13 cellular contexts compared by ENCODE assay signal in genomic region chr13:114324334-114324733, GRCh38. TPM values are rescaled to one million over a fixed set of nuclear protein-coding genes. Genes with fewer than 3 reads are reported as not detected.
A peak's percentile ranks its signal among the peaks of the same experiment; 100 is the strongest.
DNase-seq lines count a peak whose midpoint lies in the region; ATAC-seq lines count a peak whose summit lies in the region.
"Had no signal": no experiment of that assay in that cellular context is flagged by ENCODE, and none has a peak within 500 bp of the region (broad histone marks: within the 10 kb centered on the region; RNA-seq: fewer than 3 reads in every experiment).

No MANE protein-coding gene starts in this region.

- CTCF ChIA-PET in activated CD4-positive, alpha-beta T cell treated with anti-CD3 and anti-CD28 coated beads for 36 hours (lab: Charles Lee), result interaction anchor here (0.8 to 2.1 kb wide), 2 partner anchors 11 to 28 kb away, joined by 3 to 5 read pairs; no protein-coding TSS in a partner anchor
- CTCF ChIA-PET in activated naive CD4-positive, alpha-beta T cell treated with anti-CD3 and anti-CD28 coated beads for 36 hours (lab: Charles Lee), result no interaction called here
- CTCF ChIA-PET in activated naive CD4-positive, alpha-beta T cell treated with anti-CD3 and anti-CD28 coated beads, Interleukin-2, amount 10 ng/mL, durations not matched to agents 7 days and 5 days (lab: Charles Lee), result no interaction called here

- H3K27me3 Mint-ChIP-seq in activated CD4-positive, alpha-beta T cell treated with anti-CD3 and anti-CD28 coated beads for 36 hours, result no peaks in the 10 kb centered on the region
- no peaks in the 10 kb centered on the region for H3K27me3 Mint-ChIP-seq in activated naive CD4-positive, alpha-beta T cell treated with anti-CD3 and anti-CD28 coated beads for 36 hours (ENCODE audit: low read depth)
- no peaks in the 10 kb centered on the region for H3K27me3 Mint-ChIP-seq in activated naive CD4-positive, alpha-beta T cell treated with anti-CD3 and anti-CD28 coated beads, Interleukin-2, amount 10 ng/mL, durations not matched to agents 7 days and 5 days
- H3K27me3 Mint-ChIP-seq in activated T-helper 1 cell treated with anti-CD3 and anti-CD28 coated beads, Interleukin-12 subunit alpha, Interleukin-12 subunit beta, Interleukin-2, Interleukin-4 antibody, amounts not matched to agents 30 ng/mL and 10 ng/mL and 1 ng/mL, durations not matched to agents 14 hours and 24 hours and 36 hours (ENCODE audit: insufficient read depth), result no peaks in the 10 kb centered on the region
- H3K27me3 Mint-ChIP-seq in naive thymus-derived CD8-positive, alpha-beta T cell, result no peaks in the 10 kb centered on the region

- peak overlapping the region; percentile 85 for H3K27ac Mint-ChIP-seq in activated CD4-positive, alpha-beta T cell treated with anti-CD3 and anti-CD28 coated beads for 36 hours
- peak overlapping the region; percentile 48 for H3K27ac Mint-ChIP-seq in activated naive CD4-positive, alpha-beta T cell treated with anti-CD3 and anti-CD28 coated beads for 36 hours
- H3K27ac Mint-ChIP-seq in activated naive CD4-positive, alpha-beta T cell treated with anti-CD3 and anti-CD28 coated beads, Interleukin-2, amount 10 ng/mL, durations not matched to agents 7 days and 5 days, result no peak overlapping the region
- peak overlapping the region; percentile 35 for H3K27ac Mint-ChIP-seq in activated T-helper 1 cell treated with anti-CD3 and anti-CD28 coated beads, Interleukin-12 subunit alpha, Interleukin-12 subunit beta, Interleukin-2, Interleukin-4 antibody, amounts not matched to agents 30 ng/mL and 10 ng/mL and 1 ng/mL, durations not matched to agents 14 hours and 24 hours and 36 hours
- peak overlapping the region in 6 of 10 donors; percentile 0 to 68 (median 16) for H3K27ac Mint-ChIP-seq in naive thymus-derived CD8-positive, alpha-beta T cell

- H3K36me3 Mint-ChIP-seq in activated CD4-positive, alpha-beta T cell treated with anti-CD3 and anti-CD28 coated beads for 36 hours (ENCODE audit: low read depth), result peaks cover 76% of the 10 kb centered on the region
- H3K36me3 Mint-ChIP-seq in activated naive CD4-positive, alpha-beta T cell treated with anti-CD3 and anti-CD28 coated beads for 36 hours (ENCODE audit: low read depth), result peaks cover 63% of the 10 kb centered on the region
- peaks cover 65% of the 10 kb centered on the region for H3K36me3 Mint-ChIP-seq in activated naive CD4-positive, alpha-beta T cell treated with anti-CD3 and anti-CD28 coated beads, Interleukin-2, amount 10 ng/mL, durations not matched to agents 7 days and 5 days
- H3K36me3 Mint-ChIP-seq in activated T-helper 1 cell treated with anti-CD3 and anti-CD28 coated beads, Interleukin-12 subunit alpha, Interleukin-12 subunit beta, Interleukin-2, Interleukin-4 antibody, amounts not matched to agents 30 ng/mL and 10 ng/mL and 1 ng/mL, durations not matched to agents 14 hours and 24 hours and 36 hours (ENCODE audit: low read depth), result peaks cover 54% of the 10 kb centered on the region
- H3K36me3 Mint-ChIP-seq in naive thymus-derived CD8-positive, alpha-beta T cell, result peaks cover 0 to 70% (median 21%) of the 10 kb centered on the region in 3 donors

- H3K9me3 Mint-ChIP-seq in activated CD4-positive, alpha-beta T cell treated with anti-CD3 and anti-CD28 coated beads for 36 hours (ENCODE audit: low read depth), result no peaks in the 10 kb centered on the region
- H3K9me3 Mint-ChIP-seq in activated naive CD4-positive, alpha-beta T cell treated with anti-CD3 and anti-CD28 coated beads for 36 hours, result no peaks in the 10 kb centered on the region
- H3K9me3 Mint-ChIP-seq in activated naive CD4-positive, alpha-beta T cell treated with anti-CD3 and anti-CD28 coated beads, Interleukin-2, amount 10 ng/mL, durations not matched to agents 7 days and 5 days, result no peaks in the 10 kb centered on the region
- no peaks in the 10 kb centered on the region for H3K9me3 Mint-ChIP-seq in activated T-helper 1 cell treated with anti-CD3 and anti-CD28 coated beads, Interleukin-12 subunit alpha, Interleukin-12 subunit beta, Interleukin-2, Interleukin-4 antibody, amounts not matched to agents 30 ng/mL and 10 ng/mL and 1 ng/mL, durations not matched to agents 14 hours and 24 hours and 36 hours
- no peaks in the 10 kb centered on the region for H3K9me3 Mint-ChIP-seq in naive thymus-derived CD8-positive, alpha-beta T cell

- intact Hi-C loops in activated CD4-positive, alpha-beta T cell treated with anti-CD3 and anti-CD28 coated beads for 36 hours (cut with DNase I, micrococcal nuclease), result no loop called here
- intact Hi-C loops in activated naive CD4-positive, alpha-beta T cell treated with anti-CD3 and anti-CD28 coated beads for 36 hours (cut with micrococcal nuclease), result no loop called here
- intact Hi-C loops in activated T-helper 1 cell treated with anti-CD3 and anti-CD28 coated beads, Interleukin-12 subunit alpha, Interleukin-12 subunit beta, Interleukin-2, Interleukin-4 antibody, amounts not matched to agents 30 ng/mL and 10 ng/mL and 1 ng/mL, durations not matched to agents 14 hours and 24 hours and 36 hours (cut with micrococcal nuclease), result no loop called here

- peaks cover 51% of the 10 kb centered on the region for H3K4me1 Mint-ChIP-seq in activated CD4-positive, alpha-beta T cell treated with anti-CD3 and anti-CD28 coated beads for 36 hours
- peaks cover 61% of the 10 kb centered on the region for H3K4me1 Mint-ChIP-seq in activated naive CD4-positive, alpha-beta T cell treated with anti-CD3 and anti-CD28 coated beads for 36 hours (ENCODE audit: low read depth)
- peaks cover 25% of the 10 kb centered on the region for H3K4me1 Mint-ChIP-seq in activated naive CD4-positive, alpha-beta T cell treated with anti-CD3 and anti-CD28 coated beads, Interleukin-2, amount 10 ng/mL, durations not matched to agents 7 days and 5 days
- H3K4me1 Mint-ChIP-seq in activated T-helper 1 cell treated with anti-CD3 and anti-CD28 coated beads, Interleukin-12 subunit alpha, Interleukin-12 subunit beta, Interleukin-2, Interleukin-4 antibody, amounts not matched to agents 30 ng/mL and 10 ng/mL and 1 ng/mL, durations not matched to agents 14 hours and 24 hours and 36 hours (ENCODE audit: low read depth), result peaks cover 48% of the 10 kb centered on the region
- peaks cover 23 to 43% (median 36%) of the 10 kb centered on the region in 4 donors for H3K4me1 Mint-ChIP-seq in naive thymus-derived CD8-positive, alpha-beta T cell

- ATAC-seq in activated CD4-positive, alpha-beta T cell treated with anti-CD3 and anti-CD28 coated beads for 36 hours, result peak; percentile 40
- ATAC-seq in naive thymus-derived CD8-positive, alpha-beta T cell, result no peak
- ATAC-seq in GM18907 (IDR thresholded peaks at IDR 0.05; ENCODE audit: unreplicated experiment), result no peak

- peak; percentile 30 for DNase-seq in activated CD4-positive, alpha-beta T cell treated with anti-CD3 and anti-CD28 coated beads for 36 hours
- no peak for DNase-seq in activated CD4-positive, alpha-beta T cell treated with anti-CD3 and anti-CD28 coated beads, Interleukin-2, amount 50 U/mL, for 1 hour
- peak; percentile 32 for DNase-seq in activated naive CD4-positive, alpha-beta T cell treated with anti-CD3 and anti-CD28 coated beads for 36 hours
- DNase-seq in activated naive CD4-positive, alpha-beta T cell treated with anti-CD3 and anti-CD28 coated beads, Interleukin-2, amount 10 ng/mL, durations not matched to agents 7 days and 5 days, result no peak
- no peak for DNase-seq in activated T-helper 1 cell treated with anti-CD3 and anti-CD28 coated beads, Interleukin-12 subunit alpha, Interleukin-12 subunit beta, Interleukin-2, Interleukin-4 antibody, amounts not matched to agents 30 ng/mL and 10 ng/mL and 1 ng/mL, durations not matched to agents 14 hours and 24 hours and 36 hours (ENCODE audit: low spot score)
- DNase-seq in naive thymus-derived CD8-positive, alpha-beta T cell, result no peak
- DNase-seq in 8988T, result no peak
- DNase-seq: HCEC 1CT, NCI-H1417, NCI-H2029, NCI-H2171 treated with DMSO at 0.1 percent for 48 hours, NCI-H82 had no signal

- H3K4me3 Mint-ChIP-seq in activated CD4-positive, alpha-beta T cell treated with anti-CD3 and anti-CD28 coated beads for 36 hours, result peak overlapping the region; percentile 20
- H3K4me3 Mint-ChIP-seq in activated naive CD4-positive, alpha-beta T cell treated with anti-CD3 and anti-CD28 coated beads for 36 hours, result no peak overlapping the region
- no peak overlapping the region for H3K4me3 Mint-ChIP-seq in activated naive CD4-positive, alpha-beta T cell treated with anti-CD3 and anti-CD28 coated beads, Interleukin-2, amount 10 ng/mL, durations not matched to agents 7 days and 5 days
- H3K4me3 Mint-ChIP-seq in activated T-helper 1 cell treated with anti-CD3 and anti-CD28 coated beads, Interleukin-12 subunit alpha, Interleukin-12 subunit beta, Interleukin-2, Interleukin-4 antibody, amounts not matched to agents 30 ng/mL and 10 ng/mL and 1 ng/mL, durations not matched to agents 14 hours and 24 hours and 36 hours, result no peak overlapping the region
- no peak overlapping the region for H3K4me3 Mint-ChIP-seq in naive thymus-derived CD8-positive, alpha-beta T cell

- POLR2A ChIA-PET in activated CD4-positive, alpha-beta T cell treated with anti-CD3 and anti-CD28 coated beads for 36 hours (lab: Charles Lee), result interaction anchor here (1.9 kb wide), 1 partner anchor 11 kb away, joined by 4 read pairs; no protein-coding TSS in a partner anchor
- POLR2A ChIA-PET in naive thymus-derived CD8-positive, alpha-beta T cell (lab: Charles Lee), result no interaction called here

RNA-seq across cellular contexts. Expression of gene CHAMP1, which starts 10.0 kb away (rescaled TPM):
- total RNA-seq in activated CD4-positive, alpha-beta T cell treated with anti-CD3 and anti-CD28 coated beads for 36 hours, result 10 to 100 TPM; 39.4 to 54.3 TPM
- total RNA-seq in activated naive CD4-positive, alpha-beta T cell treated with anti-CD3 and anti-CD28 coated beads for 36 hours, result 10 to 100 TPM; 50.6 to 52.6 TPM
- 40.5 and 42.3 TPM in 2 replicates for total RNA-seq in activated T-helper 1 cell treated with anti-CD3 and anti-CD28 coated beads, Interleukin-12 subunit alpha, Interleukin-12 subunit beta, Interleukin-2, Interleukin-4 antibody, amounts not matched to agents 30 ng/mL and 10 ng/mL and 1 ng/mL, durations not matched to agents 14 hours and 24 hours and 36 hours
- 10 to 100 TPM; 20.1 to 27.3 TPM for total RNA-seq in naive thymus-derived CD8-positive, alpha-beta T cell
- 1 to 10 TPM; 4.4 to 7.5 (median 5.5) TPM for polyA plus RNA-seq in naive thymus-derived CD8-positive, alpha-beta T cell

RNA-seq across cellular contexts. Expression of gene UPF3A, which starts 42.9 kb away (rescaled TPM):
- total RNA-seq in activated CD4-positive, alpha-beta T cell treated with anti-CD3 and anti-CD28 coated beads for 36 hours, result 10 to 100 TPM; 41.1 to 43.3 TPM
- 10 to 100 TPM; 36.9 to 38.7 TPM for total RNA-seq in activated naive CD4-positive, alpha-beta T cell treated with anti-CD3 and anti-CD28 coated beads for 36 hours
- 45.9 and 48.3 TPM in 2 replicates for total RNA-seq in activated T-helper 1 cell treated with anti-CD3 and anti-CD28 coated beads, Interleukin-12 subunit alpha, Interleukin-12 subunit beta, Interleukin-2, Interleukin-4 antibody, amounts not matched to agents 30 ng/mL and 10 ng/mL and 1 ng/mL, durations not matched to agents 14 hours and 24 hours and 36 hours
- 100 to 1,000 TPM; 106 to 111 TPM for total RNA-seq in naive thymus-derived CD8-positive, alpha-beta T cell
- 10 to 100 TPM; 17.7 to 35.4 (median 20.9) TPM for polyA plus RNA-seq in naive thymus-derived CD8-positive, alpha-beta T cell

Comparison
In these comparisons a context has a peak if more than half of its experiments do, and no peak if none do; other contexts are left out.
1. DNase-seq: peak in activated CD4-positive, alpha-beta T cell treated with anti-CD3 and anti-CD28 coated beads for 36 hours (single experiment) and activated naive CD4-positive, alpha-beta T cell treated with anti-CD3 and anti-CD28 coated beads for 36 hours (single experiment); none in activated CD4-positive, alpha-beta T cell treated with anti-CD3 and anti-CD28 coated beads, Interleukin-2, amount 50 U/mL, for 1 hour (single experiment), activated naive CD4-positive, alpha-beta T cell treated with anti-CD3 and anti-CD28 coated beads, Interleukin-2, amount 10 ng/mL, durations not matched to agents 7 days and 5 days (single experiment), activated T-helper 1 cell treated with anti-CD3 and anti-CD28 coated beads, Interleukin-12 subunit alpha, Interleukin-12 subunit beta, Interleukin-2, Interleukin-4 antibody, amounts not matched to agents 30 ng/mL and 10 ng/mL and 1 ng/mL, durations not matched to agents 14 hours and 24 hours and 36 hours (single experiment), naive thymus-derived CD8-positive, alpha-beta T cell (0 of 10) and 8988T (single experiment).